ENCODE assay signal across 1 cellular context in genomic region chr3:113838631-113839209, GRCh38.
A peak's percentile ranks its signal among the peaks of the same experiment; 100 is the strongest.
TF ChIP-seq lines count a peak whose summit lies in the region.

Gene GRAMD1C (plus strand): TSS chr3:113838788. CDS start chr3:113838910, 122 bp downstream.

TF ChIP-seq in HEK293, 187 proteins besides CTCF, POLR2A, EP300 and RAD21 (continued from another document):
- TF ChIP-seq ZNF654 (tag by site-specific recombination; IDR thresholded peaks at IDR 0.05; ENCODE audit: low read depth) (peak; percentile 33; the same call in 1 of the 2 replicates), PRDM10 (tag by site-specific recombination; IDR thresholded peaks at IDR 0.05) (peak; percentile 42; the same call in 1 of the 2 replicates), ZFP69B (tag by site-specific recombination; IDR thresholded peaks at IDR 0.05) (0 out of 2 replicates have a peak, but pooled peaks have one; percentile 30), ZNF830 (tag by site-specific recombination; IDR thresholded peaks at IDR 0.05; ENCODE audit: low read depth) (no peak), TRIM28 (IDR thresholded peaks at IDR 0.05; ENCODE audit: borderline replicate concordance, low read length) (0 out of 2 replicates have a peak, but pooled peaks have one; percentile 55), SCRT1 (tag by site-specific recombination; IDR thresholded peaks at IDR 0.05; ENCODE audit: borderline replicate concordance) (no peak), ZBTB44 (tag by site-specific recombination; IDR thresholded peaks at IDR 0.05) (0 out of 2 replicates have a peak, but pooled peaks have one; percentile 33), ZBTB48 (tag by site-specific recombination; IDR thresholded peaks at IDR 0.05) (0 out of 2 replicates have a peak, but pooled peaks have one; percentile 23), KLF8 (tag by site-specific recombination; IDR thresholded peaks at IDR 0.05) (0 out of 2 replicates have a peak, but pooled peaks have one; percentile 10), ZSCAN30 (tag by site-specific recombination; IDR thresholded peaks at IDR 0.05) (peak; percentile 65; the same call in 1 of the 2 replicates), ZNF549 (tag by site-specific recombination; IDR thresholded peaks at IDR 0.05) (peak; percentile 28; the same call in 1 of the 2 replicates), ZNF37A (tag by site-specific recombination; IDR thresholded peaks at IDR 0.05) (0 out of 2 replicates have a peak, but pooled peaks have one; percentile 37), ZBTB6 (tag by site-specific recombination; IDR thresholded peaks at IDR 0.05) (peak; percentile 20; the same call in 1 of the 2 replicates)
